27 cellular contexts compared by ENCODE assay signal in the genomic region with DNA sequence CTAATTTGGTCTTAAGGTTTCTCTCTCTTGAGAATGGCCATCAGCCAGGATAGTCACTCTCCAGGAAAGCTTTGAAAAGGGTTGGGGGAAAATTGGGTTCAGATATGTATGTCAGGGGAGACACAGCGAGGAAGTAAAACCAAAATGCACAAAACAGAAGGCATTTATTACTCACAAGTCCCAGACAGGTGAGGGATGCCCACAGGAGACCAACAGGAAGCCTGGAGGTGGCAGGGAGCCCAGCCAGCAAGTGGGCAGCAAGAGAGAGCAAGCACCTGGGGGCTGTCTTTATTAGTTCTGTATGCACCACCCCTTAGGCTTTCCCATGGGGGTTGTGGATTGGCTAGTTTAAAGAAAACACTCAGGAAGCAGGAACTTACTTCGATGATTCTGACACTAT.
"Had no signal": no experiment of that assay in that cellular context is flagged by ENCODE, and none has a peak within 500 bp of the region (broad histone marks: within the 10 kb centered on the region; RNA-seq: fewer than 3 reads in every experiment).

No MANE protein-coding gene starts in this region.

- H3K27me3 ChIP-seq: colonic mucosa, esophagus squamous epithelium, gastrocnemius medialis, heart right ventricle, left lung had no signal

- H3K4me3 ChIP-seq: colonic mucosa, esophagus squamous epithelium, gastrocnemius medialis, heart right ventricle, left lung, lower lobe of right lung had no signal

- H3K27me3 Mint-ChIP-seq: dendritic cell treated with granulocyte-macrophage colony-stimulating factor and Interleukin-4, amounts not matched to agents 40 ng/mL and 50 ng/mL, for 4 days; effector memory CD8-positive, alpha-beta T cell; naive thymus-derived CD4-positive, alpha-beta T cell had no signal

- H3K4me3 Mint-ChIP-seq: dendritic cell treated with granulocyte-macrophage colony-stimulating factor and Interleukin-4, amounts not matched to agents 40 ng/mL and 50 ng/mL, for 4 days; effector memory CD8-positive, alpha-beta T cell; endodermal cell; naive thymus-derived CD4-positive, alpha-beta T cell had no signal

- H3K36me3 Mint-ChIP-seq: naive thymus-derived CD4-positive, alpha-beta T cell had no signal

- H3K27ac Mint-ChIP-seq: dendritic cell treated with granulocyte-macrophage colony-stimulating factor and Interleukin-4, amounts not matched to agents 40 ng/mL and 50 ng/mL, for 4 days; effector memory CD8-positive, alpha-beta T cell; endodermal cell; naive thymus-derived CD4-positive, alpha-beta T cell had no signal

- FAIRE-seq: endometrium, islet of Langerhans, keratinocyte had no signal

- H3K27ac ChIP-seq: colonic mucosa, epithelial cell of prostate, esophagus squamous epithelium, gastrocnemius medialis, heart right ventricle, left lung, lower lobe of right lung had no signal

- H3K4me1 Mint-ChIP-seq: endodermal cell; naive thymus-derived CD4-positive, alpha-beta T cell had no signal

- H3K9me3 ChIP-seq: colonic mucosa, esophagus squamous epithelium, gastrocnemius medialis, left lung, lower lobe of right lung had no signal

- ATAC-seq: effector memory CD8-positive, alpha-beta T cell; esophagus mucosa; gastrocnemius medialis; heart right ventricle; left cardiac atrium; left lung; left ventricle myocardium superior; lower lobe of right lung; naive thymus-derived CD4-positive, alpha-beta T cell had no signal

- H3K36me3 ChIP-seq: colonic mucosa, esophagus squamous epithelium, gastrocnemius medialis, heart right ventricle, left lung, lower lobe of right lung had no signal

- DNase-seq: colonic mucosa; cortex of kidney; effector CD8-positive, alpha-beta T cell; effector memory CD8-positive, alpha-beta T cell; endodermal cell; erythroblast; esophagus squamous epithelium; foreskin fibroblast; foreskin melanocyte; gastrocnemius medialis; glutamatergic neuron; head of caudate nucleus; heart right ventricle; hippocampal formation; left cardiac atrium; left lung; left ventricle myocardium superior; lower lobe of right lung; mesendoderm; midbrain; naive thymus-derived CD4-positive, alpha-beta T cell had no signal

- H3K4me1 ChIP-seq: colonic mucosa, esophagus squamous epithelium, gastrocnemius medialis, heart right ventricle, left lung, lower lobe of right lung had no signal
